In the genomic region with DNA sequence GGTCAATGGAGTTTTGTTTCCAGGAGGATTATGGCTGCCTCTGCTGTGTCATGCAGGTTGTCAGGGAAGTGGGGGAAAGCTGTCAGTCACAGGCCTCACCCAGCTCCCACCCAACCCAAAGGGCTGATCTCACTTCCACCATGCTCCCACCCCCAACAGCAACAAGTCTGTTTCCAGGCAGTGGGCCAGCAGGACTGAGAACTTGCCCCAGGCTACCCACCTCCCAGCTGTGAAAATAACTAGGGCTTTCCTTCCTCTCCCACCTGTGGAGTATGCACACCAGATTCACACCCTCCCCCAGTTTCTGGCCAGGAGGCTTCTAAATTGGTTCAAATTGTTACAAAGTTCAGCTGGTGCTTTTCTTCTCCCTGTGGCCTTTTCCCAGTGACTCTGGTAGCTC, we compare ENCODE assay signal across 23 cellular contexts.
DNase-seq lines count a peak whose midpoint lies in the region; FAIRE-seq and TF ChIP-seq lines count a peak whose summit lies in the region.
"Had no signal": no experiment of that assay in that cellular context is flagged by ENCODE, and none has a peak within 500 bp of the region (broad histone marks: within the 10 kb centered on the region; RNA-seq: fewer than 3 reads in every experiment).

No MANE protein-coding gene starts in this region.

- H3K36me3 Mint-ChIP-seq in activated naive CD8-positive, alpha-beta T cell treated with anti-CD3 and anti-CD28 coated beads for 36 hours, result no peaks in the 10 kb centered on the region
- no peaks in the 10 kb centered on the region for H3K36me3 Mint-ChIP-seq in endothelial cell (ENCODE audit: low read depth, unreplicated experiment)

- TF ChIP-seq CTCF in RWPE1 (conservative IDR thresholded peaks at IDR 0.05; ENCODE audit: low read depth) (no peak), keratinocyte (optimal IDR thresholded peaks at IDR 0.05 in 1 of 3, IDR thresholded peaks at IDR 0.05 in 1 of 3, conservative IDR thresholded peaks at IDR 0.05 in 1 of 3; ENCODE audit: extremely low read depth in 1 of 3, insufficient read depth in 2 of 3, low read length in 3 of 3) (no peak), endothelial cell (IDR thresholded peaks at IDR 0.05; ENCODE audit: unreplicated experiment) (no peak), kidney (IDR thresholded peaks at IDR 0.05; ENCODE audit: borderline replicate concordance, extremely low read depth, insufficient read depth) (no peak)

- CTCF ChIA-PET in RWPE1 (lab: Yijun Ruan, JAX), result no interaction called here

- FAIRE-seq in keratinocyte (lab: Jason Lieb, UNC), result no peak
- FAIRE-seq in kidney (lab: Jason Lieb, UNC), result no peak
- FAIRE-seq: GM12892, small intestine had no signal

- POLR2A ChIA-PET in RWPE1 (lab: Yijun Ruan, JAX; ENCODE audit: low non-redundant PET), result no interaction called here

- no peak overlapping the region for H3K4me3 ChIP-seq in keratinocyte (ENCODE audit: control insufficient read depth in 2 of 3, extremely low read depth in 1 of 3, insufficient read depth in 2 of 3, low read depth in 1 of 3, low read length in 3 of 3)
- no peak overlapping the region for H3K4me3 ChIP-seq in kidney (ENCODE audit: low read length in 2 of 2)
- H3K4me3 ChIP-seq: prostate gland, SK-N-MC, uterus had no signal

- H3K9ac ChIP-seq in keratinocyte (ENCODE audit: control insufficient read depth, extremely low read depth, insufficient read depth, low read length), result no peak overlapping the region
- H3K9ac ChIP-seq in kidney (ENCODE audit: low read length in 2 of 2), result no peak overlapping the region

- H3K4me2 ChIP-seq in keratinocyte (ENCODE audit: control insufficient read depth, extremely low read depth, insufficient read depth, low read depth, low read length), result no peak overlapping the region

- dilution Hi-C loops in keratinocyte (cut with MboI; ENCODE audit: extremely low pct_ligation_motif_present, low sequenced_read_pairs), result no loop called here

- H3K36me3 ChIP-seq in keratinocyte (ENCODE audit: control insufficient read depth in 2 of 2, extremely low read depth in 1 of 2, insufficient read depth in 2 of 2, low read length in 2 of 2), result no peaks in the 10 kb centered on the region
- H3K36me3 ChIP-seq in kidney (ENCODE audit: control insufficient read depth in 1 of 2, insufficient read depth in 2 of 2, low read length in 2 of 2), result no peaks in the 10 kb centered on the region
- H3K36me3 ChIP-seq: prostate gland, uterus had no signal

- no peaks in the 10 kb centered on the region for H3K79me2 ChIP-seq in keratinocyte (ENCODE audit: control insufficient read depth, insufficient read depth, low read length)

- H3K27ac ChIP-seq in RWPE1 (peak overlapping the region; percentile 7; the same call in 1 of the 2 replicates), keratinocyte (ENCODE audit: control insufficient read depth, insufficient read depth, low read length) (no peak overlapping the region), kidney (ENCODE audit: low read depth in 2 of 2, low read length in 2 of 2) (no peak overlapping the region)
- H3K27ac ChIP-seq: prostate gland, SK-N-MC, uterus had no signal

- H3K9me1 ChIP-seq in keratinocyte (ENCODE audit: control insufficient read depth, extremely low read depth, insufficient read depth, low read length), result no peaks in the 10 kb centered on the region

- H2AFZ ChIP-seq in keratinocyte (ENCODE audit: control insufficient read depth, low read length), result no peak overlapping the region

- H3K4me3 Mint-ChIP-seq in activated naive CD8-positive, alpha-beta T cell treated with anti-CD3 and anti-CD28 coated beads for 36 hours, result no peak overlapping the region
- H3K4me3 Mint-ChIP-seq in endothelial cell (ENCODE audit: unreplicated experiment), result no peak overlapping the region
- H3K4me3 Mint-ChIP-seq: activated CD8-positive, alpha-beta memory T cell treated with anti-CD3 and anti-CD28 coated beads, Interleukin-2, amount 10 ng/mL, durations not matched to agents 7 days and 5 days; endodermal cell; memory B cell; natural killer cell treated with Interleukin-12 subunit alpha and Interleukin-12 subunit beta and Interleukin-15 and Interleukin-18, amount 100 ng/mL, for 72 hours had no signal

- intact Hi-C loops in kidney (cut with DNase I), result no loop called here

- H3K4me1 ChIP-seq in keratinocyte (ENCODE audit: control insufficient read depth, extremely low read depth, insufficient read depth, low read length) (no peaks in the 10 kb centered on the region), kidney (ENCODE audit: control insufficient read depth in 1 of 2, insufficient read depth in 1 of 2, low read depth in 1 of 2, low read length in 2 of 2) (no peaks in the 10 kb centered on the region)
- H3K4me1 ChIP-seq: prostate gland, uterus had no signal

- H3K9me3 Mint-ChIP-seq in activated naive CD8-positive, alpha-beta T cell treated with anti-CD3 and anti-CD28 coated beads for 36 hours, result peaks cover 1% of the 10 kb centered on the region
- H3K9me3 Mint-ChIP-seq in endothelial cell (ENCODE audit: unreplicated experiment), result no peaks in the 10 kb centered on the region

- in situ Hi-C loops in Caki2 (cut with HindIII; ENCODE audit: low pct_unique_long_range_greater_than_20kb, low sequenced_read_pairs) (no loop called here), KBM-7 (cut with MboI; ENCODE audit: low pct_unique_long_range_greater_than_20kb, low sequenced_read_pairs) (no loop called here)

- H3K27me3 ChIP-seq in keratinocyte (ENCODE audit: control insufficient read depth, extremely low read depth, insufficient read depth, low read length), result no peaks in the 10 kb centered on the region
- H3K27me3 ChIP-seq: uterus had no signal

- no peaks in the 10 kb centered on the region for H3K4me1 Mint-ChIP-seq in activated naive CD8-positive, alpha-beta T cell treated with anti-CD3 and anti-CD28 coated beads for 36 hours
- no peaks in the 10 kb centered on the region for H3K4me1 Mint-ChIP-seq in endothelial cell (ENCODE audit: unreplicated experiment)
- H3K4me1 Mint-ChIP-seq: activated CD8-positive, alpha-beta memory T cell treated with anti-CD3 and anti-CD28 coated beads, Interleukin-2, amount 10 ng/mL, durations not matched to agents 7 days and 5 days; endodermal cell; memory B cell had no signal

- H3K27ac Mint-ChIP-seq in activated naive CD8-positive, alpha-beta T cell treated with anti-CD3 and anti-CD28 coated beads for 36 hours, result no peak overlapping the region
- no peak overlapping the region for H3K27ac Mint-ChIP-seq in endothelial cell (ENCODE audit: unreplicated experiment)
- H3K27ac Mint-ChIP-seq: activated CD8-positive, alpha-beta memory T cell treated with anti-CD3 and anti-CD28 coated beads, Interleukin-2, amount 10 ng/mL, durations not matched to agents 7 days and 5 days; endodermal cell; memory B cell; natural killer cell treated with Interleukin-12 subunit alpha and Interleukin-12 subunit beta and Interleukin-15 and Interleukin-18, amount 100 ng/mL, for 72 hours had no signal

- no peaks in the 10 kb centered on the region for H4K20me1 ChIP-seq in keratinocyte (ENCODE audit: control insufficient read depth, extremely low read depth, insufficient read depth, low read length)

- DNase-seq in Caki2 (ENCODE audit: low read depth) (peak; percentile 30), KBM-7 (peak; percentile 49), RWPE1 (ENCODE audit: low spot score) (peak; percentile 7), keratinocyte (ENCODE audit: low read depth, low spot score) (peak; percentile 23), endothelial cell (ENCODE audit: low spot score) (no peak), kidney (no peak)
- DNase-seq in activated naive CD8-positive, alpha-beta T cell treated with anti-CD3 and anti-CD28 coated beads for 36 hours, result no peak
- DNase-seq in activated effector memory CD4-positive, alpha-beta T cell treated with anti-CD3 and anti-CD28 coated beads, Interleukin-2, amount 50 U/mL, for 16 hours, result no peak
- DNase-seq: activated CD8-positive, alpha-beta memory T cell treated with anti-CD3 and anti-CD28 coated beads, Interleukin-2, amount 10 ng/mL, durations not matched to agents 7 days and 5 days; activated effector memory CD4-positive, alpha-beta T cell treated with Interleukin-2 at 50 U/mL for 16 hours; amygdala; cerebellar nuclear complex; endodermal cell; Karpas-422; small intestine; stimulated activated CD8-positive, alpha-beta memory T cell treated with anti-CD3 and anti-CD28 coated beads, Interleukin-4, amount 100 ng/mL, for 48 hours; substantia nigra; uterus had no signal

- H3K9me3 ChIP-seq in keratinocyte (ENCODE audit: control insufficient read depth, low read depth, low read length) (no peaks in the 10 kb centered on the region), kidney (ENCODE audit: control insufficient read depth in 1 of 2, low read length in 2 of 2) (no peaks in the 10 kb centered on the region)
- H3K9me3 ChIP-seq: prostate gland, uterus had no signal

- peaks cover 5% of the 10 kb centered on the region for H3K27me3 Mint-ChIP-seq in activated naive CD8-positive, alpha-beta T cell treated with anti-CD3 and anti-CD28 coated beads for 36 hours
- peaks cover 2% of the 10 kb centered on the region for H3K27me3 Mint-ChIP-seq in endothelial cell (ENCODE audit: unreplicated experiment)
- H3K27me3 Mint-ChIP-seq: activated CD8-positive, alpha-beta memory T cell treated with anti-CD3 and anti-CD28 coated beads, Interleukin-2, amount 10 ng/mL, durations not matched to agents 7 days and 5 days had no signal

Comparison
In these comparisons a context has a peak if more than half of its experiments do, and no peak if none do; other contexts are left out.
1. DNase-seq: peak in Caki2 (single experiment), KBM-7 (single experiment), RWPE1 (single experiment) and keratinocyte (single experiment); none in activated naive CD8-positive, alpha-beta T cell treated with anti-CD3 and anti-CD28 coated beads for 36 hours (single experiment), endothelial cell (single experiment), activated effector memory CD4-positive, alpha-beta T cell treated with anti-CD3 and anti-CD28 coated beads, Interleukin-2, amount 50 U/mL, for 16 hours (single experiment) and kidney (single experiment).